Comparison of ENCODE assay signal across 11 cellular contexts in the genomic region with DNA sequence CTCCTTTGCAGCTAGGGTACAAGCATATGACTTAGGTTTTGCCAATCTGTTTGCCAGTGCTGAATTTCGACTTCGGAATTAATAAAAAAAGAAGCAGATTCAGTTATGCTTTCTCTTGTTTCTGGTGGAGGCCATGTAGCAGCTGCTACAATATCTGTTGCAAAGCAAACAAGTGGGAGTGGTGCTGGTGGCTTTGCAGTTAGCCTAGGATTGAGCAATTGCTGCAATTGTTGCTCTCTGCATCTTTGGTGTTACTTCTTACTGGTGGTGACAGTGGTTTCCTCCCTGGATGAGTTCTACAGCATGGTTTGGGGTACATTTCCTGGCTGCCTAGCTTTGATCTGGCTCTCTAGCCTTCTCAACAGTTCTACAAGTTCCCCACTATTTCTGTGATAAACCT. TPM values are rescaled to one million over a fixed set of nuclear protein-coding genes. Genes with fewer than 3 reads are reported as not detected.
DNase-seq lines count a peak whose midpoint lies in the region; TF ChIP-seq lines count a peak whose summit lies in the region.
"Not testable (repeated sequence)": the region's sequence is repeated elsewhere in the genome, so short reads cannot be mapped to it uniquely, and the experiment has no call there.
"Had no signal": no experiment of that assay in that cellular context is flagged by ENCODE, and none has a peak within 500 bp of the region (broad histone marks: within the 10 kb centered on the region; RNA-seq: fewer than 3 reads in every experiment).

No MANE protein-coding gene starts in this region.

- not testable (repeated sequence) for H4K20me1 ChIP-seq in Loucy (ENCODE audit: insufficient read depth, low read length, poor library complexity, severe bottlenecking)

- H3K27ac ChIP-seq in Peyer's patch = not testable (repeated sequence)

- H3K4me3 ChIP-seq in Loucy (ENCODE audit: low read length, poor library complexity, severe bottlenecking) = peak overlapping the region; percentile 38
- H3K4me3 ChIP-seq in Peyer's patch; fibroblast of villous mesenchyme (ENCODE audit: low read depth, low read length): not testable (repeated sequence)

- not testable (repeated sequence) for H3K79me2 ChIP-seq in Loucy (ENCODE audit: insufficient read depth, low read length)

- not testable (repeated sequence) for H3K4me1 Mint-ChIP-seq in activated naive CD4-positive, alpha-beta T cell treated with anti-CD3 and anti-CD28 coated beads, Interleukin-2, amount 10 ng/mL, durations not matched to agents 7 days and 5 days

- CTCF ChIA-PET in activated naive CD4-positive, alpha-beta T cell treated with anti-CD3 and anti-CD28 coated beads, Interleukin-2, amount 10 ng/mL, durations not matched to agents 7 days and 5 days (lab: Charles Lee) = not testable (repeated sequence)

- not testable (repeated sequence) for H2AFZ ChIP-seq in Loucy (ENCODE audit: low read length)

- not testable (repeated sequence) for H3K9me3 ChIP-seq in Loucy (ENCODE audit: insufficient read depth, low read depth, low read length); Peyer's patch

- H3F3A ChIP-seq in Loucy (ENCODE audit: low read depth) = not testable (repeated sequence)

- not testable (repeated sequence) for H3K36me3 Mint-ChIP-seq in activated naive CD4-positive, alpha-beta T cell treated with anti-CD3 and anti-CD28 coated beads, Interleukin-2, amount 10 ng/mL, durations not matched to agents 7 days and 5 days

- H3K9ac ChIP-seq in Loucy (ENCODE audit: low read depth, low read length, poor library complexity, severe bottlenecking) = not testable (repeated sequence)

- H3K27me3 Mint-ChIP-seq in activated naive CD4-positive, alpha-beta T cell treated with anti-CD3 and anti-CD28 coated beads, Interleukin-2, amount 10 ng/mL, durations not matched to agents 7 days and 5 days = not testable (repeated sequence)

- not testable (repeated sequence) for H3K36me3 ChIP-seq in Loucy (ENCODE audit: insufficient read depth, low read length); Peyer's patch

- H3K4me1 ChIP-seq in Loucy (ENCODE audit: insufficient read depth, low read length, poor library complexity, severe bottlenecking); Peyer's patch: not testable (repeated sequence)

- DNase-seq in Ammon's horn (ENCODE audit: low spot score) = peak; percentile 2
- DNase-seq in Peyer's patch = peak in 2 of 3 donors; percentile 15 to 69
- DNase-seq in UCSD-AML1 (lab: John Stamatoyannopoulos, UW; ENCODE audit: unreplicated experiment) = peak; percentile 13
- DNase-seq in activated T-cell treated with anti-CD3 and anti-CD28 coated beads for 24 hours (ENCODE audit: low read depth) = peak; percentile 20
- DNase-seq in activated naive CD4-positive, alpha-beta T cell treated with anti-CD3 and anti-CD28 coated beads, Interleukin-2, amount 10 ng/mL, durations not matched to agents 7 days and 5 days = peak; percentile 77
- DNase-seq in fibroblast of villous mesenchyme (ENCODE audit: low read depth) = peak; percentile 1
- DNase-seq in stimulated activated CD4-positive, alpha-beta T cell treated with anti-CD3 and anti-CD28 coated beads, Interleukin-15, amount 100 ng/mL, for 24 hours = peak; percentile 19

- not testable (repeated sequence) for H3K9me3 Mint-ChIP-seq in activated naive CD4-positive, alpha-beta T cell treated with anti-CD3 and anti-CD28 coated beads, Interleukin-2, amount 10 ng/mL, durations not matched to agents 7 days and 5 days

- peak overlapping the region; percentile 86 for H3K27ac Mint-ChIP-seq in activated naive CD4-positive, alpha-beta T cell treated with anti-CD3 and anti-CD28 coated beads, Interleukin-2, amount 10 ng/mL, durations not matched to agents 7 days and 5 days

- TF ChIP-seq POLR2A in Peyer's patch (IDR thresholded peaks at IDR 0.05) = not testable (repeated sequence)

- H3K4me3 Mint-ChIP-seq in activated naive CD4-positive, alpha-beta T cell treated with anti-CD3 and anti-CD28 coated beads, Interleukin-2, amount 10 ng/mL, durations not matched to agents 7 days and 5 days = not testable (repeated sequence)

- not testable (repeated sequence) for TF ChIP-seq CTCF in Loucy (conservative IDR thresholded peaks at IDR 0.05; ENCODE audit: low read length); Peyer's patch (IDR thresholded peaks at IDR 0.05); fibroblast of villous mesenchyme (IDR thresholded peaks at IDR 0.05; ENCODE audit: insufficient read depth, low read depth, low read length)

- H3K9me2 ChIP-seq in Loucy (replicated peaks; ENCODE audit: low read depth, low read length) = not testable (repeated sequence)

- H3K4me2 ChIP-seq in Loucy (ENCODE audit: low read depth, low read length, poor library complexity, severe bottlenecking) = peak overlapping the region; percentile 40

- not testable (repeated sequence) for H3K27me3 ChIP-seq in Loucy (ENCODE audit: insufficient read depth, low read length, poor library complexity, severe bottlenecking); Peyer's patch

RNA-seq across cellular contexts. Expression of a gene that starts 1.9 kb away (rescaled TPM):
- total RNA-seq in Peyer's patch (not detected), fibroblast of villous mesenchyme (not detected in 2 replicates)
- total RNA-seq: heart right ventricle, lower lobe of right lung, skeletal muscle tissue had no signal

Comparison
In these comparisons a context has a peak if more than half of its experiments do, and no peak if none do; other contexts are left out.
1. DNase-seq: peak in every context shown above with its lines; median percentile 77 in activated naive CD4-positive, alpha-beta T cell treated with anti-CD3 and anti-CD28 coated beads, Interleukin-2, amount 10 ng/mL, durations not matched to agents 7 days and 5 days; 42 in Peyer's patch; 20 in activated T-cell treated with anti-CD3 and anti-CD28 coated beads for 24 hours; 19 in stimulated activated CD4-positive, alpha-beta T cell treated with anti-CD3 and anti-CD28 coated beads, Interleukin-15, amount 100 ng/mL, for 24 hours; 13 in UCSD-AML1; 2 in Ammon's horn; 1 in fibroblast of villous mesenchyme.